18 cellular contexts compared by ENCODE assay signal in genomic region chr19:10235003-10235402, GRCh38. TPM values are rescaled to one million over a fixed set of nuclear protein-coding genes. Genes with fewer than 3 reads are reported as not detected.
DNase-seq lines count a peak whose midpoint lies in the region; ATAC-seq and TF ChIP-seq lines count a peak whose summit lies in the region.
"Had no signal": no experiment of that assay in that cellular context is flagged by ENCODE, and none has a peak within 500 bp of the region (broad histone marks: within the 10 kb centered on the region; RNA-seq: fewer than 3 reads in every experiment).

No MANE protein-coding gene starts in this region.

- H3K4me3 Mint-ChIP-seq in activated CD8-positive, alpha-beta T cell treated with anti-CD3 and anti-CD28 coated beads, Interleukin-2, amount 10 ng/mL, durations not matched to agents 7 days and 5 days, result no peak overlapping the region
- peak overlapping the region in 5 of 8 donors; percentile 8 to 83 (median 24) for H3K4me3 Mint-ChIP-seq in naive B cell

- H3K27me3 Mint-ChIP-seq in activated CD8-positive, alpha-beta T cell treated with anti-CD3 and anti-CD28 coated beads, Interleukin-2, amount 10 ng/mL, durations not matched to agents 7 days and 5 days (ENCODE audit: low read depth), result no peaks in the 10 kb centered on the region
- H3K27me3 Mint-ChIP-seq in naive B cell, result no peaks in the 10 kb centered on the region

- peaks cover 29% of the 10 kb centered on the region for H3K4me1 Mint-ChIP-seq in activated CD8-positive, alpha-beta T cell treated with anti-CD3 and anti-CD28 coated beads, Interleukin-2, amount 10 ng/mL, durations not matched to agents 7 days and 5 days (ENCODE audit: low read depth)
- peaks cover 36 to 49% (median 44%) of the 10 kb centered on the region in 3 donors for H3K4me1 Mint-ChIP-seq in naive B cell

- no peaks in the 10 kb centered on the region for H3K27me3 ChIP-seq in DOHH2 (ENCODE audit: control insufficient read depth, low read length)
- H3K27me3 ChIP-seq: tibial nerve had no signal

- H3K4me3 ChIP-seq in DOHH2 (ENCODE audit: low read length), result peak overlapping the region; percentile 55
- H3K4me3 ChIP-seq: left lung, tibial nerve had no signal

- H4K20me1 ChIP-seq in DOHH2 (ENCODE audit: control insufficient read depth, insufficient read depth, low read depth, low read length), result no peaks in the 10 kb centered on the region

- peaks cover 28% of the 10 kb centered on the region for H3K36me3 ChIP-seq in DOHH2 (ENCODE audit: control insufficient read depth, low read length)
- H3K36me3 ChIP-seq: left lung, tibial nerve had no signal

- H3K79me2 ChIP-seq in DOHH2 (ENCODE audit: control insufficient read depth, low read length), result peaks cover 47% of the 10 kb centered on the region

- no peaks in the 10 kb centered on the region for H3K9me3 ChIP-seq in DOHH2 (ENCODE audit: control insufficient read depth, insufficient read depth, low read length)
- H3K9me3 ChIP-seq: left lung, tibial nerve had no signal

- peak overlapping the region; percentile 85 for H3K4me2 ChIP-seq in DOHH2 (ENCODE audit: low read length)

- peaks cover 84% of the 10 kb centered on the region for H3K4me1 ChIP-seq in DOHH2 (ENCODE audit: control insufficient read depth, low read length)

- ATAC-seq in activated CD8-positive, alpha-beta T cell treated with anti-CD3 and anti-CD28 coated beads, Interleukin-2, amount 10 ng/mL, durations not matched to agents 7 days and 5 days, result no peak
- no peak for ATAC-seq in naive B cell (ENCODE audit: low read depth in 2 of 2)
- ATAC-seq: HCT116, left lung, SK-N-SH treated with all-trans-retinoic acid at 6 μM for 48 hours had no signal

- peak overlapping the region; percentile 100 for H3K27ac ChIP-seq in DOHH2 (ENCODE audit: low read depth, low read length)
- H3K27ac ChIP-seq: 22Rv1 had no signal

- TF ChIP-seq CTCF in DOHH2 (IDR thresholded peaks at IDR 0.05; ENCODE audit: low read depth, low read length, poor library complexity, severe bottlenecking), result no peak

- no peaks in the 10 kb centered on the region for H3K9me2 ChIP-seq in DOHH2 (replicated peaks; ENCODE audit: control insufficient read depth, low read length)

- H3K27ac Mint-ChIP-seq in activated CD8-positive, alpha-beta T cell treated with anti-CD3 and anti-CD28 coated beads, Interleukin-2, amount 10 ng/mL, durations not matched to agents 7 days and 5 days, result peak overlapping the region; percentile 99
- peak overlapping the region; percentile 97 to 100 (median 100) for H3K27ac Mint-ChIP-seq in naive B cell

- peak; percentile 29 for DNase-seq in DMS53 (lab: John Stamatoyannopoulos, UW)
- DNase-seq in DMS53 treated with DMSO at 0.1 percent for 48 hours (lab: John Stamatoyannopoulos, UW; ENCODE audit: unreplicated experiment), result no peak
- no peak for DNase-seq in activated CD8-positive, alpha-beta T cell treated with anti-CD3 and anti-CD28 coated beads, Interleukin-2, amount 10 ng/mL, durations not matched to agents 7 days and 5 days
- DNase-seq in naive B cell, result no peak
- no peak for DNase-seq in HuH-7.5 (ENCODE audit: low spot score)
- no peak for DNase-seq in epidermal melanocyte (ENCODE audit: insufficient read length, low spot score)
- no peak for DNase-seq in NCI-H774 (lab: John Stamatoyannopoulos, UW)
- DNase-seq: C1 segment of cervical spinal cord, DND-41, foreskin fibroblast, Kasumi-1, left lung, posterior cingulate gyrus had no signal

- H3K9me3 Mint-ChIP-seq in activated CD8-positive, alpha-beta T cell treated with anti-CD3 and anti-CD28 coated beads, Interleukin-2, amount 10 ng/mL, durations not matched to agents 7 days and 5 days (ENCODE audit: insufficient read depth), result no peaks in the 10 kb centered on the region
- peaks cover 0 to 2% (median 0%) of the 10 kb centered on the region in 7 donors for H3K9me3 Mint-ChIP-seq in naive B cell

- CTCF ChIA-PET in activated CD8-positive, alpha-beta T cell treated with anti-CD3 and anti-CD28 coated beads, Interleukin-2, amount 10 ng/mL, durations not matched to agents 7 days and 5 days (lab: Charles Lee), result no interaction called here

- peaks cover 66% of the 10 kb centered on the region for H3F3A ChIP-seq in DOHH2 (ENCODE audit: control insufficient read depth, insufficient read depth)

- POLR2A ChIA-PET in activated CD8-positive, alpha-beta T cell treated with anti-CD3 and anti-CD28 coated beads, Interleukin-2, amount 10 ng/mL, durations not matched to agents 7 days and 5 days (lab: Charles Lee), result interaction anchor here (1.9 kb wide), 1 partner anchor 40 kb away, joined by 9 read pairs; the partner anchor contains the start of gene DNMT1

- peaks cover 3% of the 10 kb centered on the region for H3K36me3 Mint-ChIP-seq in activated CD8-positive, alpha-beta T cell treated with anti-CD3 and anti-CD28 coated beads, Interleukin-2, amount 10 ng/mL, durations not matched to agents 7 days and 5 days (ENCODE audit: low read depth)
- H3K36me3 Mint-ChIP-seq in naive B cell, result no peaks in the 10 kb centered on the region

RNA-seq across cellular contexts. Expression of gene S1PR2, which starts 3.9 kb away (rescaled TPM):
- 1 to 10 TPM; 3.5 to 3.8 TPM for total RNA-seq in activated CD8-positive, alpha-beta T cell treated with anti-CD3 and anti-CD28 coated beads, Interleukin-2, amount 10 ng/mL, durations not matched to agents 7 days and 5 days
- under 1 TPM in 4 of 6 donors, not detected in 2; 0.06 to 0.21 (median 0.16) TPM for polyA plus RNA-seq in naive B cell (ENCODE audit: low read depth in 6 of 6)

RNA-seq across cellular contexts. Expression of gene MRPL4, which starts 17.0 kb away (rescaled TPM):
- total RNA-seq in activated CD8-positive, alpha-beta T cell treated with anti-CD3 and anti-CD28 coated beads, Interleukin-2, amount 10 ng/mL, durations not matched to agents 7 days and 5 days, result 10 to 100 TPM; 85.9 to 87.0 TPM
- polyA plus RNA-seq in naive B cell (ENCODE audit: low read depth in 6 of 6), result 10 to 100 TPM; 23.7 to 34.3 (median 27.4) TPM

RNA-seq across cellular contexts. Expression of gene ICAM1, which starts 35.9 kb away (rescaled TPM):
- total RNA-seq in activated CD8-positive, alpha-beta T cell treated with anti-CD3 and anti-CD28 coated beads, Interleukin-2, amount 10 ng/mL, durations not matched to agents 7 days and 5 days, result 10 to 100 TPM; 10.7 to 11.1 TPM
- 1 to 10 TPM in 5 of 6 donors, not detected in 1; 2.5 to 4.9 (median 3.8) TPM for polyA plus RNA-seq in naive B cell (ENCODE audit: low read depth in 6 of 6)

RNA-seq across cellular contexts. Expression of gene DNMT1, which starts 40.2 kb away (rescaled TPM):
- 100 to 1,000 TPM; 408 to 412 TPM for total RNA-seq in activated CD8-positive, alpha-beta T cell treated with anti-CD3 and anti-CD28 coated beads, Interleukin-2, amount 10 ng/mL, durations not matched to agents 7 days and 5 days
- polyA plus RNA-seq in naive B cell (ENCODE audit: low read depth in 6 of 6), result 10 to 100 TPM; 13.9 to 56.7 (median 31.3) TPM

RNA-seq across cellular contexts. Expression of gene ICAM4, which starts 51.8 kb away (rescaled TPM):
- total RNA-seq in activated CD8-positive, alpha-beta T cell treated with anti-CD3 and anti-CD28 coated beads, Interleukin-2, amount 10 ng/mL, durations not matched to agents 7 days and 5 days, result 1 to 10 TPM in 1 of 2 experiments, under 1 TPM in 1; 0.99 to 1.1 TPM
- not detected for polyA plus RNA-seq in naive B cell (ENCODE audit: low read depth in 6 of 6)
